10 cellular contexts compared by ENCODE assay signal in genomic region chr6:142855877-142856606, GRCh38.
DNase-seq lines count a peak whose midpoint lies in the region; ATAC-seq, FAIRE-seq and TF ChIP-seq lines count a peak whose summit lies in the region.
"Had no signal": no experiment of that assay in that cellular context is flagged by ENCODE, and none has a peak within 500 bp of the region (broad histone marks: within the 10 kb centered on the region; RNA-seq: fewer than 3 reads in every experiment).

No MANE protein-coding gene starts in this region.

- no peaks in the 10 kb centered on the region for H3K79me2 ChIP-seq in HepG2 (ENCODE audit: insufficient read depth, low read length)

- TF ChIP-seq RAD21 in HepG2 (CRISPR knock-in tag; IDR thresholded peaks at IDR 0.05): no peak

- no peak for TF ChIP-seq CTCF in HepG2 (CRISPR knock-in tag; IDR thresholded peaks at IDR 0.05)
- no peak for TF ChIP-seq CTCF in right lobe of liver (IDR thresholded peaks at IDR 0.05)
- no peak for TF ChIP-seq CTCF in activated CD8-positive, alpha-beta T cell treated with anti-CD3 and anti-CD28 coated beads for 36 hours (IDR thresholded peaks at IDR 0.05)
- no peak for TF ChIP-seq CTCF in Caco-2 (IDR thresholded peaks at IDR 0.05; ENCODE audit: insufficient read depth in 1 of 2, low read depth in 1 of 2, low read length in 1 of 2, severe bottlenecking in 1 of 2, unreplicated experiment in 1 of 2)

- H3K9ac ChIP-seq in HepG2 (ENCODE audit: insufficient read depth, low read depth, low read length): no peak overlapping the region

- H3K9me3 Mint-ChIP-seq in activated CD8-positive, alpha-beta T cell treated with anti-CD3 and anti-CD28 coated beads for 36 hours: peaks cover 3% of the 10 kb centered on the region
- H3K9me3 Mint-ChIP-seq in Caco-2 (ENCODE audit: unreplicated experiment): no peaks in the 10 kb centered on the region

- no peak overlapping the region for H3K4me2 ChIP-seq in HepG2 (ENCODE audit: low read depth, low read length)

- FAIRE-seq in HepG2 (lab: Jason Lieb, UNC): no peak

- WGBS in HepG2 (ENCODE audit: low lambda C conversion rate): 91% methylated on average over 5 of the region's 5 CpGs
- 71% methylated on average over 5 of the region's 5 CpGs for whole genome bisulfite sequencing in right lobe of liver (ENCODE audit: insufficient coverage, low coverage, low lambda C conversion rate, missing lambda C conversion rate)
- 40% methylated on average over 5 of the region's 5 CpGs for WGBS in thymus

- H3K36me3 Mint-ChIP-seq in activated CD8-positive, alpha-beta T cell treated with anti-CD3 and anti-CD28 coated beads for 36 hours (ENCODE audit: low read depth): peaks cover 47% of the 10 kb centered on the region
- H3K36me3 Mint-ChIP-seq in Caco-2 (ENCODE audit: insufficient read depth, unreplicated experiment): no peaks in the 10 kb centered on the region

- H3K27ac Mint-ChIP-seq in activated CD8-positive, alpha-beta T cell treated with anti-CD3 and anti-CD28 coated beads for 36 hours: peak overlapping the region; percentile 85
- H3K27ac Mint-ChIP-seq in Caco-2 (ENCODE audit: unreplicated experiment): no peak overlapping the region

- TF ChIP-seq POLR2A in HepG2 (IDR thresholded peaks at IDR 0.05; ENCODE audit: insufficient read depth in 1 of 2, low read depth in 2 of 2, low read length in 2 of 2): no peak
- no peak for TF ChIP-seq POLR2A in right lobe of liver (IDR thresholded peaks at IDR 0.05)

- H3K9me3 ChIP-seq in HepG2 (ENCODE audit: low read length): no peaks in the 10 kb centered on the region
- H3K9me3 ChIP-seq in right lobe of liver: no peaks in the 10 kb centered on the region
- no peaks in the 10 kb centered on the region for H3K9me3 ChIP-seq in thymus (ENCODE audit: control insufficient read depth)
- H3K9me3 ChIP-seq in Caco-2: no peaks in the 10 kb centered on the region
- H3K9me3 ChIP-seq: lower lobe of right lung had no signal

- in situ Hi-C loops in HepG2 (cut with HindIII; ENCODE audit: extremely low pct_ligation_motif_present, low pct_unique_long_range_greater_than_20kb): no loop called here

- ATAC-seq in HepG2 (no peak), right lobe of liver (no peak), HG02973 (IDR thresholded peaks at IDR 0.05; ENCODE audit: unreplicated experiment) (peak; percentile 33)
- peak; percentile 40 for ATAC-seq in activated CD8-positive, alpha-beta T cell treated with anti-CD3 and anti-CD28 coated beads for 36 hours
- ATAC-seq: lower lobe of right lung had no signal

- H3K36me3 ChIP-seq in HepG2 (replicated peaks in 1 of 2; ENCODE audit: control insufficient read depth in 1 of 2, insufficient read depth in 2 of 2, low read length in 2 of 2) (no peaks in the 10 kb centered on the region), right lobe of liver (no peaks in the 10 kb centered on the region), thymus (ENCODE audit: control insufficient read depth, insufficient read depth) (peaks cover 3% of the 10 kb centered on the region), Caco-2 (ENCODE audit: control insufficient read depth, insufficient read depth, low read length) (no peaks in the 10 kb centered on the region)
- H3K36me3 ChIP-seq: lower lobe of right lung had no signal

- H3K4me1 ChIP-seq in HepG2 (ENCODE audit: insufficient read depth, low read length) (peaks cover 3% of the 10 kb centered on the region; the same call in 1 of the 2 replicates), right lobe of liver (peaks cover 0 to 8% (median 2%) of the 10 kb centered on the region in 4 donors), thymus (ENCODE audit: control insufficient read depth, insufficient read depth, low read length) (peaks cover 40% of the 10 kb centered on the region), Caco-2 (no peaks in the 10 kb centered on the region)

- peaks cover 91% of the 10 kb centered on the region for H3K4me1 Mint-ChIP-seq in activated CD8-positive, alpha-beta T cell treated with anti-CD3 and anti-CD28 coated beads for 36 hours (ENCODE audit: low read depth)
- H3K4me1 Mint-ChIP-seq in Caco-2 (ENCODE audit: low read depth, unreplicated experiment): no peaks in the 10 kb centered on the region

- TF ChIP-seq EP300 in HepG2 (IDR thresholded peaks at IDR 0.05; ENCODE audit: low read depth in 2 of 2, low read length in 2 of 2) (no peak), HepG2 (CRISPR knock-in tag; IDR thresholded peaks at IDR 0.05; ENCODE audit: borderline replicate concordance) (no peak)

- H3K27me3 ChIP-seq in HepG2 (ENCODE audit: control insufficient read depth in 1 of 2, insufficient read depth in 2 of 2, low read length in 2 of 2) (no peaks in the 10 kb centered on the region), right lobe of liver (no peaks in the 10 kb centered on the region), thymus (ENCODE audit: control insufficient read depth, insufficient read depth) (no peaks in the 10 kb centered on the region), Caco-2 (replicated peaks; ENCODE audit: control insufficient read depth, insufficient read depth, low read length) (no peaks in the 10 kb centered on the region)

- BruUV-seq in HepG2 (replicated peaks; lab: Mats Ljungman, UMichigan): no TSS peak
- BruUV-seq in Caco-2 (replicated peaks; lab: Mats Ljungman, UMichigan): no TSS peak

- CTCF ChIA-PET in HepG2 (lab: Yijun Ruan, JAX; ENCODE audit: low intra/inter-chr PET ratio, low total read pairs): no interaction called here
- CTCF ChIA-PET in activated CD8-positive, alpha-beta T cell treated with anti-CD3 and anti-CD28 coated beads for 36 hours (lab: Charles Lee): interaction anchor here (0.6 to 3.0 kb wide), 3 partner anchors 10 to 25 kb away, joined by 3 to 9 read pairs (median 4); no protein-coding TSS in a partner anchor
- CTCF ChIA-PET in Caco-2 (lab: Charles Lee): no interaction called here

- POLR2A ChIA-PET in HepG2 (lab: Yijun Ruan, JAX) (no interaction called here), Caco-2 (lab: Charles Lee) (no interaction called here)
- POLR2A ChIA-PET in activated CD8-positive, alpha-beta T cell treated with anti-CD3 and anti-CD28 coated beads for 36 hours (lab: Charles Lee): interaction anchor here (0.7 to 5.5 kb wide), 16 partner anchors 9 to 91 kb away, joined by 3 to 29 read pairs (median 4); partner anchors contain the start of gene HIVEP2

- no peak overlapping the region for H3K4me3 ChIP-seq in HepG2 (replicated peaks in 1 of 3; ENCODE audit: insufficient read depth in 1 of 3, low read depth in 2 of 3, low read length in 3 of 3)
- no peak overlapping the region for H3K4me3 ChIP-seq in right lobe of liver
- no peak overlapping the region for H3K4me3 ChIP-seq in thymus (ENCODE audit: low read length)
- no peak overlapping the region for H3K4me3 ChIP-seq in Caco-2 (ENCODE audit: low read depth, low read length)
- H3K4me3 ChIP-seq: lower lobe of right lung had no signal

- intact Hi-C loops in HepG2 (cut with micrococcal nuclease; ENCODE audit: unreplicated experiment) (no loop called here), right lobe of liver (cut with DNase I) (no loop called here), Caco-2 (cut with micrococcal nuclease; ENCODE audit: unreplicated experiment) (no loop called here)
- intact Hi-C loops in activated CD8-positive, alpha-beta T cell treated with anti-CD3 and anti-CD28 coated beads for 36 hours (cut with micrococcal nuclease): loop anchor here (2.0 kb wide), 2 partner anchors 13 to 15 kb away; no protein-coding TSS in a partner anchor

- peak overlapping the region; percentile 69 for H3K4me3 Mint-ChIP-seq in activated CD8-positive, alpha-beta T cell treated with anti-CD3 and anti-CD28 coated beads for 36 hours
- H3K4me3 Mint-ChIP-seq in Caco-2 (ENCODE audit: unreplicated experiment): no peak overlapping the region

- H3K27me3 Mint-ChIP-seq in activated CD8-positive, alpha-beta T cell treated with anti-CD3 and anti-CD28 coated beads for 36 hours: no peaks in the 10 kb centered on the region
- peaks cover 5% of the 10 kb centered on the region for H3K27me3 Mint-ChIP-seq in Caco-2 (ENCODE audit: insufficient read depth, unreplicated experiment)

- H2AFZ ChIP-seq in HepG2 (ENCODE audit: low read length): no peak overlapping the region

- H4K20me1 ChIP-seq in HepG2 (ENCODE audit: insufficient read depth, low read length): no peaks in the 10 kb centered on the region

- no peak overlapping the region for H3K27ac ChIP-seq in HepG2 (ENCODE audit: extremely low read length, insufficient read depth, low read length)
- H3K27ac ChIP-seq in right lobe of liver: no peak overlapping the region
- H3K27ac ChIP-seq in thymus (ENCODE audit: low read depth): peak overlapping the region; percentile 69
- H3K27ac ChIP-seq: lower lobe of right lung had no signal

- DNase-seq in HepG2 (ENCODE audit: low spot score) (no peak), right lobe of liver (no peak), amniotic stem cell (lab: John Stamatoyannopoulos, UW) (no peak), Caco-2 (no peak), medulla oblongata (ENCODE audit: extremely low spot score) (no peak)
- DNase-seq in activated CD8-positive, alpha-beta T cell treated with anti-CD3 and anti-CD28 coated beads for 36 hours: peak; percentile 47
- DNase-seq: AML-193, lower lobe of right lung had no signal

TF ChIP-seq in HepG2, 621 proteins besides CTCF, POLR2A, EP300 and RAD21:
- TF ChIP-seq ZNF652 (CRISPR knock-in tag; IDR thresholded peaks at IDR 0.05; ENCODE audit: borderline replicate concordance, low read depth): peak; percentile 18; the same call in 1 of the 2 replicates
- TF ChIP-seq TIGD3 (CRISPR knock-in tag; IDR thresholded peaks at IDR 0.05; ENCODE audit: borderline replicate concordance): no peak
TF ChIP-seq in HepG2: peak in this region for 1.

Comparison
In these comparisons a context has a peak if more than half of its experiments do, and no peak if none do; other contexts are left out.
1. ATAC-seq: peak in HG02973 (single experiment) and activated CD8-positive, alpha-beta T cell treated with anti-CD3 and anti-CD28 coated beads for 36 hours (single experiment); none in HepG2 (single experiment) and right lobe of liver (0 of 4).